8 cellular contexts compared by ENCODE assay signal in genomic region chr12:42469355-42470006, GRCh38.
DNase-seq lines count a peak whose midpoint lies in the region; ATAC-seq, FAIRE-seq and TF ChIP-seq lines count a peak whose summit lies in the region.

No MANE protein-coding gene starts in this region.

- H3K4me3 ChIP-seq in small intestine (ENCODE audit: low read depth in 1 of 2, low read length in 2 of 2) (no peak overlapping the region), SJCRH30 (no peak overlapping the region), BE2C (ENCODE audit: low read depth, low read length) (no peak overlapping the region)

- H3K9me3 ChIP-seq in small intestine (ENCODE audit: control insufficient read depth, low read depth) (no peaks in the 10 kb centered on the region), SJCRH30 (replicated peaks) (no peaks in the 10 kb centered on the region), BE2C (no peaks in the 10 kb centered on the region)

- H3K4me1 ChIP-seq in small intestine (ENCODE audit: control insufficient read depth in 2 of 2, insufficient read depth in 1 of 2, low read depth in 1 of 2, low read length in 1 of 2), result no peaks in the 10 kb centered on the region
- H3K4me1 ChIP-seq in SJCRH30, result no peaks in the 10 kb centered on the region
- H3K4me1 ChIP-seq in BE2C, result no peaks in the 10 kb centered on the region

- no peak for TF ChIP-seq CTCF in BE2C (IDR thresholded peaks at IDR 0.05; ENCODE audit: low read depth, low read length)

- ATAC-seq in GM18502 (IDR thresholded peaks at IDR 0.05; ENCODE audit: poor library complexity, unreplicated experiment) (peak; percentile 97), GM21381 (IDR thresholded peaks at IDR 0.05; ENCODE audit: unreplicated experiment) (peak; percentile 97), HG03558 (IDR thresholded peaks at IDR 0.05; ENCODE audit: extremely low read depth, unreplicated experiment) (peak; percentile 97)

- no peak for FAIRE-seq in small intestine (lab: Jason Lieb, UNC)

- H3K27me3 ChIP-seq in small intestine (ENCODE audit: control insufficient read depth in 2 of 2, insufficient read depth in 2 of 2, low read length in 2 of 2) (no peaks in the 10 kb centered on the region), SJCRH30 (0 out of 2 replicates have a peak, but pooled peaks cover 6% of the 10 kb centered on the region), BE2C (no peaks in the 10 kb centered on the region)

- H3K27ac ChIP-seq in angular gyrus (ENCODE audit: low read depth, low read length) (peak overlapping the region; percentile 27), small intestine (ENCODE audit: low read depth in 1 of 2, low read length in 1 of 2) (peak overlapping the region in 1 of 2 donors; percentile 50), SJCRH30 (no peak overlapping the region)

- H3K36me3 ChIP-seq in small intestine (ENCODE audit: control insufficient read depth in 2 of 2, insufficient read depth in 2 of 2, low read length in 2 of 2) (peaks cover 0 to 1% of the 10 kb centered on the region in 2 donors), SJCRH30 (no peaks in the 10 kb centered on the region), BE2C (peaks cover 49% of the 10 kb centered on the region)

- 40 to 53% (median 47%) methylated on average over 6 of the region's 6 CpGs for WGBS in small intestine, 3 donors

- DNase-seq in effector CD8-positive, alpha-beta T cell (lab: John Stamatoyannopoulos, UW), result no peak
- DNase-seq in small intestine, result no peak
- DNase-seq in SJCRH30, result no peak
- DNase-seq in BE2C, result no peak
